In genomic region chr18:57833441-57834101, GRCh38 we compare ENCODE assay signal across 9 cellular contexts. TPM values are rescaled to one million over a fixed set of nuclear protein-coding genes. Genes with fewer than 3 reads are reported as not detected.
DNase-seq lines count a peak whose midpoint lies in the region; ATAC-seq and TF ChIP-seq lines count a peak whose summit lies in the region.
"Had no signal": no experiment of that assay in that cellular context is flagged by ENCODE, and none has a peak within 500 bp of the region (broad histone marks: within the 10 kb centered on the region; RNA-seq: fewer than 3 reads in every experiment).

No MANE protein-coding gene starts in this region.

- 33% methylated on average over 8 of the region's 8 CpGs for WGBS in suprapubic skin

- H3K27me3 ChIP-seq in Peyer's patch: no peaks in the 10 kb centered on the region
- no peaks in the 10 kb centered on the region for H3K27me3 ChIP-seq in suprapubic skin
- H3K27me3 ChIP-seq: adrenal gland had no signal

- in situ Hi-C loops in KBM-7 (cut with MboI; ENCODE audit: low pct_unique_long_range_greater_than_20kb, low sequenced_read_pairs): no loop called here

- peak; percentile 50 for ATAC-seq in HG02798 (IDR thresholded peaks at IDR 0.05; ENCODE audit: poor library complexity, unreplicated experiment)

- H3K9me3 ChIP-seq in Peyer's patch: no peaks in the 10 kb centered on the region
- H3K9me3 ChIP-seq in suprapubic skin: no peaks in the 10 kb centered on the region
- H3K9me3 ChIP-seq: adrenal gland had no signal

- TF ChIP-seq POLR2A in Peyer's patch (IDR thresholded peaks at IDR 0.05) (no peak), suprapubic skin (IDR thresholded peaks at IDR 0.05) (no peak)

- DNase-seq in stimulated activated CD4-positive, alpha-beta T cell treated with anti-CD3 and anti-CD28 coated beads, Interleukin-15, amount 100 ng/mL, for 24 hours: peak; percentile 30
- DNase-seq in stimulated activated CD4-positive, alpha-beta T cell treated with anti-CD3 and anti-CD28 coated beads, Interleukin-12 subunit alpha, Interleukin-12 subunit beta, amount 100 ng/mL, for 4 hours: no peak
- peak in 1 of 3 donors; percentile 66 for DNase-seq in Peyer's patch
- peak; percentile 57 for DNase-seq in fibroblast of the aortic adventitia (ENCODE audit: low read depth)
- DNase-seq in KBM-7: no peak
- no peak for DNase-seq in stimulated activated naive CD4-positive, alpha-beta T cell (lab: John Stamatoyannopoulos, UW)
- no peak for DNase-seq in suprapubic skin (ENCODE audit: low spot score in 2 of 2)

- H3K36me3 ChIP-seq in Peyer's patch (no peaks in the 10 kb centered on the region), suprapubic skin (no peaks in the 10 kb centered on the region)
- H3K36me3 ChIP-seq: adrenal gland had no signal

- peak overlapping the region; percentile 23 to 64 (median 61) for H3K27ac ChIP-seq in Peyer's patch
- no peak overlapping the region for H3K27ac ChIP-seq in suprapubic skin

- no peaks in the 10 kb centered on the region for H3K4me1 ChIP-seq in Peyer's patch
- no peaks in the 10 kb centered on the region for H3K4me1 ChIP-seq in suprapubic skin

- TF ChIP-seq CTCF in Peyer's patch (IDR thresholded peaks at IDR 0.05) (no peak), fibroblast of the aortic adventitia (IDR thresholded peaks at IDR 0.05; ENCODE audit: insufficient read depth, low read length) (no peak), suprapubic skin (IDR thresholded peaks at IDR 0.05) (no peak)

- TF ChIP-seq EP300 in suprapubic skin (IDR thresholded peaks at IDR 0.05): no peak

- peak overlapping the region in 2 of 4 donors; percentile 2 to 13 for H3K4me3 ChIP-seq in Peyer's patch
- no peak overlapping the region for H3K4me3 ChIP-seq in fibroblast of the aortic adventitia (ENCODE audit: low read depth, low read length)
- H3K4me3 ChIP-seq in suprapubic skin: no peak overlapping the region

RNA-seq across cellular contexts. Expression of gene ATP8B1, which starts 30.5 kb away (rescaled TPM):
- total RNA-seq in Peyer's patch (100 to 1,000 TPM in 2 of 4 donors, 10 to 100 TPM in 2; 97.3 to 115 (median 103) TPM), fibroblast of the aortic adventitia (ENCODE audit: low replicate concordance) (11.2 and 80.4 TPM in 2 replicates), suprapubic skin (10 to 100 TPM; 21.5 to 59.1 (median 26.0) TPM)

Comparison
In these comparisons a context has a peak if more than half of its experiments do, and no peak if none do; other contexts are left out.
1. DNase-seq: peak in stimulated activated CD4-positive, alpha-beta T cell treated with anti-CD3 and anti-CD28 coated beads, Interleukin-15, amount 100 ng/mL, for 24 hours (single experiment) and fibroblast of the aortic adventitia (single experiment); none in stimulated activated CD4-positive, alpha-beta T cell treated with anti-CD3 and anti-CD28 coated beads, Interleukin-12 subunit alpha, Interleukin-12 subunit beta, amount 100 ng/mL, for 4 hours (single experiment), KBM-7 (single experiment), stimulated activated naive CD4-positive, alpha-beta T cell (0 of 6) and suprapubic skin (0 of 2).